8 cellular contexts compared by ENCODE assay signal in genomic region chr14:99393059-99393655, GRCh38.
DNase-seq lines count a peak whose midpoint lies in the region; ATAC-seq, FAIRE-seq and TF ChIP-seq lines count a peak whose summit lies in the region.

No MANE protein-coding gene starts in this region.

- H3K27ac ChIP-seq in OCI-LY3 (ENCODE audit: low read length) = no peak overlapping the region
- H3K27ac ChIP-seq in HepG2 (ENCODE audit: extremely low read length, insufficient read depth, low read length) = no peak overlapping the region

- in situ Hi-C loops in astrocyte of the spinal cord (cut with HindIII; ENCODE audit: low sequenced_read_pairs) = no loop called here
- in situ Hi-C loops in HepG2 (cut with HindIII; ENCODE audit: extremely low pct_ligation_motif_present, low pct_unique_long_range_greater_than_20kb) = no loop called here

- H3K36me3 ChIP-seq in OCI-LY3 (replicated peaks; ENCODE audit: low read depth, low read length) (peaks cover under 1% of the 10 kb centered on the region), HepG2 (replicated peaks in 1 of 2; ENCODE audit: control insufficient read depth in 1 of 2, insufficient read depth in 2 of 2, low read length in 2 of 2) (no peaks in the 10 kb centered on the region; a peak in 2 of 5 replicates)

- H3K4me2 ChIP-seq in OCI-LY3 (ENCODE audit: low read length) (no peak overlapping the region), HepG2 (ENCODE audit: low read depth, low read length) (no peak overlapping the region)

- H2AFZ ChIP-seq in OCI-LY3 (ENCODE audit: low read depth, low read length) (no peak overlapping the region), HepG2 (ENCODE audit: low read length) (no peak overlapping the region)

- peaks cover 3% of the 10 kb centered on the region for H3K4me1 Mint-ChIP-seq in T-helper 2 cell treated with Interferon-gamma antibody and Interleukin-4, amounts not matched to agents 5 μg/mL and 100 μg/mL, for 36 hours (ENCODE audit: low read depth)
- H3K4me1 Mint-ChIP-seq in type B pancreatic cell (ENCODE audit: unreplicated experiment) = peaks cover 11% of the 10 kb centered on the region

- H3K27me3 Mint-ChIP-seq in T-helper 2 cell treated with Interferon-gamma antibody and Interleukin-4, amounts not matched to agents 5 μg/mL and 100 μg/mL, for 36 hours (ENCODE audit: low read depth) = no peaks in the 10 kb centered on the region
- H3K27me3 Mint-ChIP-seq in type B pancreatic cell = no peaks in the 10 kb centered on the region

- no peak for TF ChIP-seq EP300 in HepG2 (IDR thresholded peaks at IDR 0.05; ENCODE audit: low read depth in 2 of 2, low read length in 2 of 2)
- TF ChIP-seq EP300 in HepG2 (CRISPR knock-in tag; IDR thresholded peaks at IDR 0.05; ENCODE audit: borderline replicate concordance) = no peak

- no peaks in the 10 kb centered on the region for H3K27me3 ChIP-seq in OCI-LY3 (ENCODE audit: low read depth, low read length)
- H3K27me3 ChIP-seq in HepG2 (ENCODE audit: control insufficient read depth in 1 of 2, insufficient read depth in 2 of 2, low read length in 2 of 2) = no peaks in the 10 kb centered on the region

- peak; percentile 84 for TF ChIP-seq CTCF in OCI-LY3 (IDR thresholded peaks at IDR 0.05; ENCODE audit: low read depth, low read length)
- peak; percentile 90 for TF ChIP-seq CTCF in astrocyte of the spinal cord (IDR thresholded peaks at IDR 0.05; ENCODE audit: low read depth, low read length)
- peak; percentile 78 for TF ChIP-seq CTCF in HepG2 (CRISPR knock-in tag; IDR thresholded peaks at IDR 0.05)
- peak; percentile 83 for TF ChIP-seq CTCF in type B pancreatic cell (conservative IDR thresholded peaks at IDR 0.05)

- DNase-seq in T-helper 2 cell = peak in 3 of 5 experiments; percentile 9 to 43 (median 12)
- DNase-seq in T-helper 2 cell treated with Interferon-gamma antibody and Interleukin-4, amounts not matched to agents 5 μg/mL and 100 μg/mL, for 36 hours (ENCODE audit: low spot score) = no peak
- no peak for DNase-seq in astrocyte of the spinal cord (ENCODE audit: low read depth, low spot score)
- peak; percentile 23 for DNase-seq in HepG2 (ENCODE audit: low spot score)
- DNase-seq in type B pancreatic cell (ENCODE audit: extremely low spot score, unreplicated experiment) = no peak
- DNase-seq in OCI-M2 (lab: John Stamatoyannopoulos, UW; ENCODE audit: unreplicated experiment) = no peak

- CTCF ChIA-PET in HepG2 (lab: Yijun Ruan, JAX; ENCODE audit: low intra/inter-chr PET ratio, low total read pairs) = interaction anchor here (2.1 kb wide), 1 partner anchor 22 kb away, joined by 13 read pairs; no protein-coding TSS in a partner anchor

- peak; percentile 72 for FAIRE-seq in HepG2 (lab: Jason Lieb, UNC)

- 63% methylated on average over 8 of the region's 12 CpGs for WGBS in HepG2 (ENCODE audit: low lambda C conversion rate)

- POLR2A ChIA-PET in HepG2 (lab: Yijun Ruan, JAX) = no interaction called here

- H3K4me3 Mint-ChIP-seq in T-helper 2 cell treated with Interferon-gamma antibody and Interleukin-4, amounts not matched to agents 5 μg/mL and 100 μg/mL, for 36 hours = no peak overlapping the region
- H3K4me3 Mint-ChIP-seq in type B pancreatic cell = no peak overlapping the region

- no peak overlapping the region for H3K27ac Mint-ChIP-seq in T-helper 2 cell treated with Interferon-gamma antibody and Interleukin-4, amounts not matched to agents 5 μg/mL and 100 μg/mL, for 36 hours
- no peak overlapping the region for H3K27ac Mint-ChIP-seq in type B pancreatic cell

- no peak for TF ChIP-seq RAD21 in HepG2 (CRISPR knock-in tag; IDR thresholded peaks at IDR 0.05)

- ATAC-seq in HG02885 (IDR thresholded peaks at IDR 0.05; ENCODE audit: poor library complexity, unreplicated experiment) (peak; percentile 65), HepG2 (peak; percentile 80)

- TF ChIP-seq POLR2A in HepG2 (IDR thresholded peaks at IDR 0.05; ENCODE audit: insufficient read depth in 1 of 2, low read depth in 2 of 2, low read length in 2 of 2) = no peak

- BruUV-seq in HepG2 (replicated peaks; lab: Mats Ljungman, UMichigan) = no TSS peak

- peaks cover 11% of the 10 kb centered on the region for H3K36me3 Mint-ChIP-seq in T-helper 2 cell treated with Interferon-gamma antibody and Interleukin-4, amounts not matched to agents 5 μg/mL and 100 μg/mL, for 36 hours (ENCODE audit: low read depth)
- H3K36me3 Mint-ChIP-seq in type B pancreatic cell = peaks cover 1% of the 10 kb centered on the region

- H3K9ac ChIP-seq in OCI-LY3 (ENCODE audit: low read length) (no peak overlapping the region), HepG2 (ENCODE audit: insufficient read depth, low read depth, low read length) (no peak overlapping the region)

- no peaks in the 10 kb centered on the region for H4K20me1 ChIP-seq in OCI-LY3 (ENCODE audit: insufficient read depth, low read length)
- no peaks in the 10 kb centered on the region for H4K20me1 ChIP-seq in HepG2 (ENCODE audit: insufficient read depth, low read length)

- H3K9me3 Mint-ChIP-seq in T-helper 2 cell treated with Interferon-gamma antibody and Interleukin-4, amounts not matched to agents 5 μg/mL and 100 μg/mL, for 36 hours = no peaks in the 10 kb centered on the region
- H3K9me3 Mint-ChIP-seq in type B pancreatic cell = no peaks in the 10 kb centered on the region

- intact Hi-C loops in HepG2 (cut with micrococcal nuclease; ENCODE audit: unreplicated experiment) = loop anchor here (1.0 kb wide), 1 partner anchor 22 kb away; no protein-coding TSS in a partner anchor

- no peaks in the 10 kb centered on the region for H3K4me1 ChIP-seq in OCI-LY3 (ENCODE audit: low read length)
- no peaks in the 10 kb centered on the region for H3K4me1 ChIP-seq in HepG2 (ENCODE audit: insufficient read depth, low read length)

- H3K4me3 ChIP-seq in OCI-LY3 (ENCODE audit: low read length) (no peak overlapping the region), astrocyte of the spinal cord (ENCODE audit: low read depth, low read length) (no peak overlapping the region), HepG2 (replicated peaks in 1 of 3; ENCODE audit: insufficient read depth in 1 of 3, low read depth in 2 of 3, low read length in 3 of 3) (no peak overlapping the region)

- H3K9me3 ChIP-seq in OCI-LY3 (ENCODE audit: insufficient read depth, low read length) = no peaks in the 10 kb centered on the region
- H3K9me3 ChIP-seq in HepG2 (ENCODE audit: low read length) = no peaks in the 10 kb centered on the region

- H3K79me2 ChIP-seq in OCI-LY3 (ENCODE audit: low read length) (no peaks in the 10 kb centered on the region), HepG2 (ENCODE audit: insufficient read depth, low read length) (no peaks in the 10 kb centered on the region)

TF ChIP-seq in HepG2, 621 proteins besides CTCF, POLR2A, EP300 and RAD21 (continues in another document):
- TF ChIP-seq SP5 (CRISPR knock-in tag; IDR thresholded peaks at IDR 0.05; ENCODE audit: borderline replicate concordance, low read depth) = no peak
- no peak for TF ChIP-seq ZNF205 (CRISPR knock-in tag; IDR thresholded peaks at IDR 0.05)
- no peak for TF ChIP-seq GMEB1 (CRISPR knock-in tag; IDR thresholded peaks at IDR 0.05; ENCODE audit: borderline replicate concordance)
- TF ChIP-seq MAZ (IDR thresholded peaks at IDR 0.05; ENCODE audit: borderline replicate concordance, low read depth, low read length) = no peak
- no peak for TF ChIP-seq MAZ (CRISPR knock-in tag; IDR thresholded peaks at IDR 0.05; ENCODE audit: low read depth)
- TF ChIP-seq SMC3 (IDR thresholded peaks at IDR 0.05; ENCODE audit: low read length) = peak; percentile 27; the same call in 1 of the 2 replicates
- peak; percentile 45 for TF ChIP-seq STAG1 (CRISPR knock-in tag; IDR thresholded peaks at IDR 0.05)
- no peak for TF ChIP-seq AGO1 (IDR thresholded peaks at IDR 0.05; ENCODE audit: low read depth, low read length, poor library complexity, severe bottlenecking)
- TF ChIP-seq NR1H2 (CRISPR knock-in tag; IDR thresholded peaks at IDR 0.05; ENCODE audit: borderline replicate concordance, low read depth) = no peak
- no peak for TF ChIP-seq ZNF121 (CRISPR knock-in tag; IDR thresholded peaks at IDR 0.05)
- TF ChIP-seq ZNF773 (CRISPR knock-in tag; IDR thresholded peaks at IDR 0.05; ENCODE audit: borderline replicate concordance) = no peak
- no peak for TF ChIP-seq SETDB1 (CRISPR knock-in tag; IDR thresholded peaks at IDR 0.05; ENCODE audit: borderline replicate concordance)
- TF ChIP-seq GLMP (CRISPR knock-in tag; IDR thresholded peaks at IDR 0.05; ENCODE audit: borderline replicate concordance) = no peak

Comparison
In these comparisons a context has a peak if more than half of its experiments do, and no peak if none do; other contexts are left out.
1. DNase-seq: peak in T-helper 2 cell (3 of 5) and HepG2 (single experiment); none in T-helper 2 cell treated with Interferon-gamma antibody and Interleukin-4, amounts not matched to agents 5 μg/mL and 100 μg/mL, for 36 hours (single experiment), astrocyte of the spinal cord (single experiment), type B pancreatic cell (single experiment) and OCI-M2 (single experiment).
2. Peak in every context shown above with its lines, with median percentiles within 50 percentile points of each other: CTCF ChIP-seq.